Comparison of ENCODE assay signal across 9 cellular contexts in genomic region chr17:82548681-82549303, GRCh38. TPM values are rescaled to one million over a fixed set of nuclear protein-coding genes. Genes with fewer than 3 reads are reported as not detected.
DNase-seq lines count a peak whose midpoint lies in the region; ATAC-seq and TF ChIP-seq lines count a peak whose summit lies in the region.
"Had no signal": no experiment of that assay in that cellular context is flagged by ENCODE, and none has a peak within 500 bp of the region (broad histone marks: within the 10 kb centered on the region; RNA-seq: fewer than 3 reads in every experiment).

No MANE protein-coding gene starts in this region.

- peaks cover 3 to 63% of the 10 kb centered on the region in 2 donors for H3K4me1 ChIP-seq in right atrium auricular region
- H3K4me1 ChIP-seq in skeletal muscle satellite cell (ENCODE audit: control insufficient read depth, insufficient read depth, low read length): peaks cover 31% of the 10 kb centered on the region

- H3K9ac ChIP-seq in skeletal muscle satellite cell (ENCODE audit: low read depth, low read length): no peak overlapping the region

- DNase-seq in HUDEP-2 (lab: John Stamatoyannopoulos, UW; ENCODE audit: unreplicated experiment in 76 of 76): peak in 67 of 76 experiments; percentile 16 to 78 (median 52)
- peak; percentile 26 for DNase-seq in UCSD-AML1 (lab: John Stamatoyannopoulos, UW; ENCODE audit: unreplicated experiment)
- no peak for DNase-seq in right atrium auricular region (ENCODE audit: low spot score)
- DNase-seq in OCI-M1 (lab: John Stamatoyannopoulos, UW): no peak
- no peak for DNase-seq in T1000 (lab: John Stamatoyannopoulos, UW)
- DNase-seq: effector CD8-positive, alpha-beta T cell; NCI-H1930 had no signal

- no peak for TF ChIP-seq CTCF in right atrium auricular region (IDR thresholded peaks at IDR 0.05)

- H3K27me3 ChIP-seq in right atrium auricular region: no peaks in the 10 kb centered on the region
- no peaks in the 10 kb centered on the region for H3K27me3 ChIP-seq in skeletal muscle satellite cell (ENCODE audit: control insufficient read depth, insufficient read depth, low read length)

- no peaks in the 10 kb centered on the region for H3K36me3 ChIP-seq in right atrium auricular region
- H3K36me3 ChIP-seq in skeletal muscle satellite cell (ENCODE audit: insufficient read depth, low read length): peaks cover 6% of the 10 kb centered on the region

- peak overlapping the region; percentile 31 for H3K4me2 ChIP-seq in skeletal muscle satellite cell (ENCODE audit: low read length)

- peak overlapping the region; percentile 43 to 68 for H3K27ac ChIP-seq in right atrium auricular region

- H3K4me3 ChIP-seq in right atrium auricular region: no peak overlapping the region
- H3K4me3 ChIP-seq in skeletal muscle satellite cell (ENCODE audit: low read length): no peak overlapping the region

- H3K9me3 ChIP-seq in right atrium auricular region (no peaks in the 10 kb centered on the region), skeletal muscle satellite cell (replicated peaks; ENCODE audit: low read length) (no peaks in the 10 kb centered on the region)

- ATAC-seq in GM19328 (IDR thresholded peaks at IDR 0.05; ENCODE audit: unreplicated experiment): no peak

RNA-seq across cellular contexts. Expression of gene FOXK2, which starts 29.3 kb away (rescaled TPM):
- total RNA-seq in right atrium auricular region: 10 to 100 TPM; 27.8 to 40.3 TPM
- total RNA-seq in skeletal muscle satellite cell (2012; rRNA removed): 23.2 and 26.4 TPM in 2 replicates

Comparison
In these comparisons a context has a peak if more than half of its experiments do, and no peak if none do; other contexts are left out.
1. DNase-seq: peak in HUDEP-2 (67 of 76) and UCSD-AML1 (single experiment); none in right atrium auricular region (single experiment), OCI-M1 (single experiment) and T1000 (single experiment).